Comparison of ENCODE assay signal across 12 cellular contexts in the genomic region with DNA sequence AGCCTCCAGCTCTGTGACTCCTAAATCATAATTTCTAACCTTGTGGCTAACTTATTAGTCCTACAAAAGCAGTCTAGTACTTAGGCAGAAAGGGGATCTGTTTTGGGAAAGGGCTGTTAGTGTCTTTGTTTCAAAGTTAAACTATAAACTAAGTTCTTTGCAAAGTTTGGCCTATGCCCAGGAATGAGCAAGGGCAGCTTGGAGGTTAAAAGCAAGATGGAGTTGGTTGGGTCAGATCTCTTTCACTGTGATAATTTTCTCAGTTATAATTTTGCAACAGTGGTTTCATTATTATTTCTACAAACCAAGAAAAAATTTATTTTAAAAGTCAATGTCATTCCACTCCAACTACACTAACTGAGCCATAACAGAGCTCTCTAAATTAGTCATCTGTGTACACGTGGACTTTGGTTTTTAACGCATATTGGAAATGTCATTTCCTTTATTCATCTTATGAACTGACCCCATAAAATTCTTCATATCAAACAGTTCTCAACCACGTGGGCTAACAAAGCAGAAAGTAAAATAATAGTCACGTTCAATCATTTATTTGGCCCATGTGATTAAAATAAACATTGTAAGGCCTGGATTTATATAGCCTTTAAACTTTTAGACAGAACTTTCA.
DNase-seq lines count a peak whose midpoint lies in the region; ATAC-seq, FAIRE-seq and TF ChIP-seq lines count a peak whose summit lies in the region.
"Had no signal": no experiment of that assay in that cellular context is flagged by ENCODE, and none has a peak within 500 bp of the region (broad histone marks: within the 10 kb centered on the region; RNA-seq: fewer than 3 reads in every experiment).

No MANE protein-coding gene starts in this region.

- ATAC-seq in GM18858 (IDR thresholded peaks at IDR 0.05; ENCODE audit: unreplicated experiment) (peak; percentile 96), GM21528 (IDR thresholded peaks at IDR 0.05; ENCODE audit: low FRiP score, unreplicated experiment) (peak; percentile 69), HG03342 (IDR thresholded peaks at IDR 0.05; ENCODE audit: unreplicated experiment) (peak; percentile 91), right lobe of liver (peak; percentile 18 to 86 (median 48))

- peaks cover 0 to 23% (median 7%) of the 10 kb centered on the region in 4 donors for H3K4me1 ChIP-seq in right lobe of liver
- H3K4me1 ChIP-seq: thyroid gland had no signal

- FAIRE-seq in RCC 7860 (lab: Jason Lieb, UNC) = no peak

- 21% methylated on average over 4 of the region's 4 CpGs for WGBS in right lobe of liver (ENCODE audit: insufficient coverage, low coverage, low lambda C conversion rate, missing lambda C conversion rate)

- no peak for DNase-seq in right lobe of liver
- DNase-seq in RCC 7860 (ENCODE audit: low spot score) = no peak
- DNase-seq in HuH-7 (ENCODE audit: low spot score) = no peak
- DNase-seq in cerebellar cortex (ENCODE audit: low spot score) = no peak
- DNase-seq in posterior cingulate gyrus = no peak
- DNase-seq: activated naive CD4-positive, alpha-beta T cell treated with anti-CD3 and anti-CD28 coated beads, Interleukin-2, amount 10 ng/mL, durations not matched to agents 7 days and 5 days; DND-41; NCI-H345; thyroid gland had no signal

- no peak overlapping the region for H3K4me3 ChIP-seq in right lobe of liver
- H3K4me3 ChIP-seq: thyroid gland had no signal

- no peaks in the 10 kb centered on the region for H3K27me3 ChIP-seq in right lobe of liver
- H3K27me3 ChIP-seq: thyroid gland had no signal

- TF ChIP-seq CTCF in right lobe of liver (IDR thresholded peaks at IDR 0.05) = no peak

- no peak for TF ChIP-seq POLR2A in right lobe of liver (IDR thresholded peaks at IDR 0.05)

- H3K36me3 ChIP-seq in right lobe of liver = no peaks in the 10 kb centered on the region
- H3K36me3 ChIP-seq: thyroid gland had no signal

- no peak overlapping the region for H3K27ac ChIP-seq in right lobe of liver
- H3K27ac ChIP-seq: thyroid gland had no signal

- no peaks in the 10 kb centered on the region for H3K9me3 ChIP-seq in right lobe of liver
- H3K9me3 ChIP-seq: thyroid gland had no signal

- intact Hi-C loops in right lobe of liver (cut with DNase I) (no loop called here), posterior cingulate gyrus (cut with DNase I) (no loop called here)
